22 cellular contexts compared by ENCODE assay signal in the genomic region with DNA sequence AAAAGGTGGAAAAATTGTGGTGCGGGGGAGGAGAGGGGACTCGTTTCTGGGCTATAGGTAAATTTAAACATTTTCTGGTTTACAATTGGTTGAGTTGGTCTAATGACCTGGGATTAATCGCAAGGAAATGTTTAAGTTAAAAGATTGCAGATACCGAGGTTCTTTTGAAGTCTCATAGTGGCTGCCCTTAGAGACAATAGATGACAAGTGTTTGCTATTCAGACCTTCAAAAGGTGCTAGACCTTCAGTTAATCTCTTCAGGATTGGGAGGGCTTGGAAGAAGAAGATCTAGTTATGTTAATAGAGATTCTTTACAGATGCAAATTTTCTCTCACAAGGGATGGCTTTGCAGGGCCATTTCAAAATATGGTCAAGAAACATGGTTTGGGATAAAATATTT.
"Had no signal": no experiment of that assay in that cellular context is flagged by ENCODE, and none has a peak within 500 bp of the region (broad histone marks: within the 10 kb centered on the region; RNA-seq: fewer than 3 reads in every experiment).

No MANE protein-coding gene starts in this region.

- DNase-seq: hypothalamus; islet precursor cell; left ventricle myocardium inferior; midbrain; mucosa of descending colon; naive thymus-derived CD4-positive, alpha-beta T cell; ovary; right lobe of liver; stimulated activated CD4-positive, alpha-beta T cell treated with anti-CD3 and anti-CD28 coated beads, Interleukin-1b, Interleukin-23, amount 100 ng/mL, for 48 hours; stimulated activated CD4-positive, alpha-beta T cell treated with anti-CD3 and anti-CD28 coated beads, Interleukin-4, amount 100 ng/mL, for 1 hour; stimulated activated naive B cell treated with anti-CD40 and anti-IgM and Interleukin-4, amounts not matched to agents 10 μg/mL and 1 μg/mL and 100 μg/mL, for 72 hours; stimulated activated naive CD8-positive, alpha-beta T cell treated with anti-CD3 and anti-CD28 coated beads, Interleukin-15, Interleukin-2, amounts not matched to agents 100 U/mL and 50 U/mL, for 24 hours; stomach; testis; thyroid gland; transverse colon; upper lobe of left lung had no signal

- H3K4me1 ChIP-seq: left ventricle myocardium inferior, right atrium auricular region, right lobe of liver, stomach, testis, thyroid gland, transverse colon, upper lobe of left lung, vagina had no signal

- H3K27ac ChIP-seq: left ventricle myocardium inferior, ovary, right atrium auricular region, right lobe of liver, stomach, testis, thyroid gland, transverse colon, upper lobe of left lung, vagina had no signal

- H3K27me3 ChIP-seq: ovary, right atrium auricular region, right lobe of liver, stomach, testis, thyroid gland, transverse colon, upper lobe of left lung, vagina had no signal

- H3K36me3 ChIP-seq: left ventricle myocardium inferior, ovary, right atrium auricular region, right lobe of liver, stomach, thyroid gland, transverse colon, upper lobe of left lung, vagina had no signal

- ATAC-seq: mucosa of descending colon; naive thymus-derived CD4-positive, alpha-beta T cell; natural killer cell treated with Interleukin-12 subunit alpha and Interleukin-12 subunit beta and Interleukin-15 and Interleukin-18, amount 100 ng/mL, for 72 hours; right lobe of liver; stimulated activated naive B cell treated with anti-CD40 and anti-IgM and Interleukin-4, amounts not matched to agents 10 μg/mL and 1 μg/mL and 100 μg/mL, for 72 hours; stimulated activated naive CD8-positive, alpha-beta T cell treated with anti-CD3 and anti-CD28 coated beads, Interleukin-15, Interleukin-2, amounts not matched to agents 100 U/mL and 50 U/mL, for 24 hours had no signal

- H3K9me3 ChIP-seq: ovary, right atrium auricular region, right lobe of liver, testis, thyroid gland, transverse colon, upper lobe of left lung, vagina had no signal

- H3K4me3 ChIP-seq: left ventricle myocardium inferior, lung, mucosa of descending colon, ovary, right atrium auricular region, right lobe of liver, smooth muscle cell, stomach, testis, thyroid gland, transverse colon, upper lobe of left lung, vagina had no signal
